In the genomic region with DNA sequence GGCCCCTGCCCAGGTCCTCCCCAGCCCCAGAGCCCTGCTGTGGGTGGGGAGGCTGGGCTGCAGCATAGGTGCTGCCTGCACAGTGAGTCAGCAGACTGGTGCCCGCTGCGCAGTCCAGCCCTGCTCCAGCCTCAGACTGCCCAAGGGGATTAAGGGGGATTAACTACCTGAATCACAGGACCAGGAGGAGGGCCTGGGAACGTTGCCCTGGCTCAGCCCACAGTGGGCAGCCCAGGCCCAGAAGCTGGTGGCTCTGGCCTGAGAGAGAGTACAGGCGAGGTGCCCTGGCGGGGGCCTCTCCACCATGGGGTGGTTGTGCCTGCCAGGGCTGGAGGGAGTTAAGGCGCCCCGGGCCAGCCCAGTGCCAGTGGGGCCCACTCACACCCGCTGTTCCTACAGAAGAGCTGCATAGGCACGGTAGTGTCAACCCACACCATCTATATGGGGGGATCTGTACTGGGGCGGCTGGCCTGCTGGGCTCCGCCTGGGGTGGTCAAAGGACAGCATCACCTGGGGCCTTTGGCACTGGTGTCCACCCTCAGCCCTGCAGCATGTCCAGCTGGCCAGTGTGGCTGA, we compare ENCODE assay signal across 20 cellular contexts. TPM values are rescaled to one million over a fixed set of nuclear protein-coding genes. Genes with fewer than 3 reads are reported as not detected.
A peak's percentile ranks its signal among the peaks of the same experiment; 100 is the strongest.
DNase-seq lines count a peak whose midpoint lies in the region; ATAC-seq, FAIRE-seq and TF ChIP-seq lines count a peak whose summit lies in the region.
"Had no signal": no experiment of that assay in that cellular context is flagged by ENCODE, and none has a peak within 500 bp of the region (broad histone marks: within the 10 kb centered on the region; RNA-seq: fewer than 3 reads in every experiment).

No MANE protein-coding gene starts in this region.

- no peak overlapping the region for H3K23ac ChIP-seq in IMR-90 (ENCODE audit: low read depth, low read length)

- no peaks in the 10 kb centered on the region for H3K79me2 ChIP-seq in K562 (ENCODE audit: control insufficient read depth, insufficient read depth, low read length)

- no peak overlapping the region for H2BK120ac ChIP-seq in IMR-90 (ENCODE audit: low read depth, low read length)

- H3K4me3 ChIP-seq in IMR-90 (ENCODE audit: insufficient read depth, low read depth, low read length) (no peak overlapping the region), K562 (no peak overlapping the region)
- H3K4me3 ChIP-seq: coronary artery, esophagus squamous epithelium, stomach, vagina had no signal

- peaks cover 8% of the 10 kb centered on the region; the same call in 1 of the 2 replicates for H3K4me1 ChIP-seq in IMR-90 (ENCODE audit: control insufficient read depth, insufficient read depth, low read length)
- H3K4me1 ChIP-seq in K562 (replicated peaks in 1 of 2; ENCODE audit: control insufficient read depth in 2 of 2, insufficient read depth in 2 of 2, low read length in 2 of 2): peaks cover 0 to 62% of the 10 kb centered on the region in 2 experiments; a peak in 2 of 5 replicates

- FAIRE-seq in K562 (lab: Jason Lieb, UNC): no peak

- no peak overlapping the region for H4K8ac ChIP-seq in IMR-90 (ENCODE audit: low read depth in 2 of 2, low read length in 2 of 2)

- TF ChIP-seq POLR2A in IMR-90 (IDR thresholded peaks at IDR 0.05; ENCODE audit: low read depth, low read length): no peak
- TF ChIP-seq POLR2A in K562 (conservative IDR thresholded peaks at IDR 0.05): no peak

- H3K18ac ChIP-seq in IMR-90 (ENCODE audit: low read depth, low read length): no peak overlapping the region

- H3K27ac Mint-ChIP-seq in activated CD4-positive, alpha-beta memory T cell treated with anti-CD3 and anti-CD28 coated beads, Interleukin-2, amount 10 ng/mL, durations not matched to agents 7 days and 5 days: no peak overlapping the region
- H3K27ac Mint-ChIP-seq: activated T-cell treated with anti-CD3 and anti-CD28 coated beads, Interleukin-2, amount 50 U/mL, for 72 hours; H9 had no signal

- H3K9me3 ChIP-seq in IMR-90 (ENCODE audit: control insufficient read depth, insufficient read depth, low read length) (no peaks in the 10 kb centered on the region), K562 (replicated peaks; ENCODE audit: control insufficient read depth, insufficient read depth, low read depth, low read length) (peaks cover 3% of the 10 kb centered on the region; the same call in 1 of the 2 replicates)
- H3K9me3 ChIP-seq: esophagus squamous epithelium, stomach, vagina had no signal

- H3K27me3 ChIP-seq in IMR-90 (ENCODE audit: control insufficient read depth, insufficient read depth, low read length) (no peaks in the 10 kb centered on the region; the same call in 1 of the 2 replicates), K562 (ENCODE audit: control insufficient read depth in 2 of 2, insufficient read depth in 2 of 2, low read length in 2 of 2) (peaks cover 9 to 27% of the 10 kb centered on the region in 2 experiments; a peak in 3 of 5 replicates)
- H3K27me3 ChIP-seq: vagina had no signal

- H2AFZ ChIP-seq in IMR-90 (replicated peaks; ENCODE audit: low read length, poor library complexity): no peak overlapping the region
- no peak overlapping the region for H2AFZ ChIP-seq in K562 (ENCODE audit: low read depth, low read length)

- H3K14ac ChIP-seq in IMR-90 (replicated peaks; ENCODE audit: low read depth, low read length): no peak overlapping the region

- H2AK9ac ChIP-seq in IMR-90 (replicated peaks; ENCODE audit: low read depth, low read length, poor library complexity): no peak overlapping the region

- DNase-seq in A172 (ENCODE audit: low spot score) (peak; percentile 96), IMR-90 (no peak), K562 (ENCODE audit: extremely low read depth in 1 of 4, low spot score in 3 of 4) (no peak), iPS-NIHi11 (ENCODE audit: low spot score) (peak; percentile 28), UCSD-AML1 (lab: John Stamatoyannopoulos, UW; ENCODE audit: unreplicated experiment) (no peak)
- DNase-seq in activated CD4-positive, alpha-beta memory T cell treated with anti-CD3 and anti-CD28 coated beads, Interleukin-2, amount 10 ng/mL, durations not matched to agents 7 days and 5 days: no peak
- DNase-seq: activated CD4-positive, alpha-beta T cell treated with anti-CD3 and anti-CD28 coated beads, Interleukin-2, amount 50 U/mL, for 1 hour; activated T-cell treated with anti-CD3 and anti-CD28 coated beads, Interleukin-2, amount 50 U/mL, for 72 hours; amygdala; esophagus squamous epithelium; H9; KG1; NCI-H1694 treated with DMSO at 0.1 percent for 48 hours; NCI-H524 treated with DMSO at 0.1 percent for 48 hours; stomach; T-helper 2 cell had no signal

- no peak for TF ChIP-seq RAD21 in IMR-90 (IDR thresholded peaks at IDR 0.05; ENCODE audit: low read length)
- no peak for TF ChIP-seq RAD21 in K562 (CRISPR knock-in tag; conservative IDR thresholded peaks at IDR 0.05 in 1 of 2, IDR thresholded peaks at IDR 0.05 in 1 of 2)

- no peak overlapping the region for H2AK5ac ChIP-seq in IMR-90 (ENCODE audit: low read depth, low read length)

- H3K4me3 Mint-ChIP-seq in activated CD4-positive, alpha-beta memory T cell treated with anti-CD3 and anti-CD28 coated beads, Interleukin-2, amount 10 ng/mL, durations not matched to agents 7 days and 5 days: no peak overlapping the region
- H3K4me3 Mint-ChIP-seq: H9 had no signal

- no peak overlapping the region for H2BK20ac ChIP-seq in IMR-90 (ENCODE audit: low read depth, low read length)

- H3K27me3 Mint-ChIP-seq in activated CD4-positive, alpha-beta memory T cell treated with anti-CD3 and anti-CD28 coated beads, Interleukin-2, amount 10 ng/mL, durations not matched to agents 7 days and 5 days: peaks cover 2% of the 10 kb centered on the region

- peaks cover 0 to 11% of the 10 kb centered on the region in 2 experiments; a peak in 2 of 4 replicates for H3K79me1 ChIP-seq in IMR-90 (ENCODE audit: low read depth in 1 of 2, low read length in 2 of 2)

- 80% methylated on average over 1 of the region's 11 CpGs; no CpG with 5 or more reads in 1 of the 2 experiments for WGBS in IMR-90 (ENCODE audit: extremely low coverage in 2 of 2, insufficient read length in 1 of 2), 2 experiments
- WGBS in K562 (ENCODE audit: insufficient coverage, low coverage, missing lambda C conversion rate): 29% methylated on average over 11 of the region's 11 CpGs

- peaks cover 6% of the 10 kb centered on the region for H3K4me1 Mint-ChIP-seq in activated CD4-positive, alpha-beta memory T cell treated with anti-CD3 and anti-CD28 coated beads, Interleukin-2, amount 10 ng/mL, durations not matched to agents 7 days and 5 days

- H3K4ac ChIP-seq in IMR-90 (ENCODE audit: low read depth, low read length): no peak overlapping the region

- no peak overlapping the region for H3K27ac ChIP-seq in IMR-90 (ENCODE audit: insufficient read depth, low read length)
- no peak overlapping the region for H3K27ac ChIP-seq in K562 (ENCODE audit: extremely low read depth, low read depth, low read length)
- H3K27ac ChIP-seq: coronary artery, esophagus squamous epithelium, stomach, vagina had no signal

- POLR2A ChIA-PET in IMR-90 (lab: Charles Lee; ENCODE audit: unreplicated experiment) (no interaction called here), K562 (lab: Yijun Ruan, JAX) (interaction anchor here (0.7 to 1.6 kb wide), 8 partner anchors 9 to 308 kb away, joined by 3 to 6 read pairs (median 3); a partner anchor contains a TSS)
- POLR2A ChIA-PET in activated CD4-positive, alpha-beta memory T cell treated with anti-CD3 and anti-CD28 coated beads, Interleukin-2, amount 10 ng/mL, durations not matched to agents 7 days and 5 days (lab: Charles Lee): interaction anchor here (1.3 kb wide), 1 partner anchor 128 kb away, joined by 3 read pairs; a partner anchor contains a TSS

- in situ Hi-C loops in IMR-90 (cut with MboI; ENCODE audit: low sequenced_read_pairs) (no loop called here), K562 (cut with MboI) (no loop called here)

- no peak overlapping the region for H3K56ac ChIP-seq in IMR-90 (ENCODE audit: extremely low read depth, insufficient read depth, low read length)

- H4K91ac ChIP-seq in IMR-90 (ENCODE audit: insufficient read depth, low read depth, low read length): no peak overlapping the region

- H3K9me1 ChIP-seq in IMR-90 (ENCODE audit: insufficient read depth, low read length): peaks cover 4% of the 10 kb centered on the region; the same call in 1 of the 2 replicates
- H3K9me1 ChIP-seq in K562 (ENCODE audit: control insufficient read depth, insufficient read depth, low read length): no peaks in the 10 kb centered on the region

- H3K4me2 ChIP-seq in IMR-90 (ENCODE audit: low read depth, low read length) (no peak overlapping the region), K562 (ENCODE audit: insufficient read depth, low read length) (no peak overlapping the region)

- no peaks in the 10 kb centered on the region for H3K9me3 Mint-ChIP-seq in activated CD4-positive, alpha-beta memory T cell treated with anti-CD3 and anti-CD28 coated beads, Interleukin-2, amount 10 ng/mL, durations not matched to agents 7 days and 5 days
- H3K9me3 Mint-ChIP-seq: activated T-cell treated with anti-CD3 and anti-CD28 coated beads, Interleukin-2, amount 50 U/mL, for 72 hours; H9 had no signal

- TF ChIP-seq EP300 in K562 (IDR thresholded peaks at IDR 0.05; ENCODE audit: low read length): no peak

- H4K20me1 ChIP-seq in IMR-90 (ENCODE audit: insufficient read depth, low read length): peaks cover 5% of the 10 kb centered on the region; the same call in 1 of the 2 replicates
- H4K20me1 ChIP-seq in K562 (replicated peaks; ENCODE audit: control insufficient read depth, insufficient read depth, low read length): no peaks in the 10 kb centered on the region; the same call in 1 of the 2 replicates

- CTCF ChIA-PET in IMR-90 (lab: Yijun Ruan, JAX) (interaction anchor here (0.6 kb wide), 1 partner anchor 235 kb away, joined by 6 read pairs; no protein-coding TSS in a partner anchor), K562 (lab: Yijun Ruan, JAX; ENCODE audit: low intra/inter-chr PET ratio) (no interaction called here)
- CTCF ChIA-PET in activated CD4-positive, alpha-beta memory T cell treated with anti-CD3 and anti-CD28 coated beads, Interleukin-2, amount 10 ng/mL, durations not matched to agents 7 days and 5 days (lab: Charles Lee): interaction anchor here (1.7 kb wide), 1 partner anchor 44 kb away, joined by 4 read pairs; no protein-coding TSS in a partner anchor

- ATAC-seq in IMR-90 (ENCODE audit: low read depth) (no peak), K562 (no peak), GM21367 (IDR thresholded peaks at IDR 0.05; ENCODE audit: unreplicated experiment) (no peak), HG02973 (IDR thresholded peaks at IDR 0.05; ENCODE audit: unreplicated experiment) (no peak)
- ATAC-seq: activated T-cell treated with anti-CD3 and anti-CD28 coated beads, Interleukin-2, amount 50 U/mL, for 72 hours had no signal

- H3K36me3 ChIP-seq in IMR-90 (ENCODE audit: control insufficient read depth, insufficient read depth, low read length): no peaks in the 10 kb centered on the region
- no peaks in the 10 kb centered on the region for H3K36me3 ChIP-seq in K562 (ENCODE audit: control insufficient read depth, insufficient read depth, low read length)
- H3K36me3 ChIP-seq: esophagus squamous epithelium, stomach, vagina had no signal

- TF ChIP-seq CTCF in IMR-90 (conservative IDR thresholded peaks at IDR 0.05; ENCODE audit: low read depth, low read length) (no peak), K562 (IDR thresholded peaks at IDR 0.05 in 2 of 3, conservative IDR thresholded peaks at IDR 0.05 in 1 of 3; ENCODE audit: insufficient read depth in 2 of 3, low read depth in 1 of 3, low read length in 3 of 3) (no peak)

- dilution Hi-C loops in IMR-90 (cut with HindIII; ENCODE audit: low sequenced_read_pairs, unreplicated experiment): no loop called here

- no peak overlapping the region for H2BK5ac ChIP-seq in IMR-90 (ENCODE audit: low read depth, low read length, poor library complexity, severe bottlenecking)

- no peak overlapping the region for H4K5ac ChIP-seq in IMR-90 (ENCODE audit: low read depth, low read length)

- BruUV-seq in IMR-90 (replicated peaks; lab: Mats Ljungman, UMichigan) (no TSS peak), K562 (replicated peaks; lab: Mats Ljungman, UMichigan) (no TSS peak)

- no peaks in the 10 kb centered on the region for H3K36me3 Mint-ChIP-seq in activated CD4-positive, alpha-beta memory T cell treated with anti-CD3 and anti-CD28 coated beads, Interleukin-2, amount 10 ng/mL, durations not matched to agents 7 days and 5 days (ENCODE audit: low read depth)

- intact Hi-C loops in IMR-90 (cut with micrococcal nuclease) (loop anchor here (5.0 kb wide), 1 partner anchor 247 kb away; a partner anchor contains a TSS), K562 (cut with micrococcal nuclease) (loop anchor here (5.0 kb wide), 1 partner anchor 307 kb away; no protein-coding TSS in a partner anchor)

- no peak overlapping the region for H2BK15ac ChIP-seq in IMR-90 (ENCODE audit: low read depth, low read length)

- H3K9ac ChIP-seq in IMR-90 (ENCODE audit: low read depth, low read length): no peak overlapping the region
- 0 out of 4 replicates have a peak overlapping the region, but pooled peaks of 1 of the 2 experiments have one; percentile 20 for H3K9ac ChIP-seq in K562 (ENCODE audit: insufficient read depth in 1 of 2, low read depth in 2 of 2, low read length in 2 of 2)

RNA-seq across cellular contexts. Expression of a gene that starts 2.3 kb away (rescaled TPM):
- total RNA-seq in A172 (2014; rRNA removed; shearing (Covaris generic)): 9.9 and 11.5 TPM in 2 replicates
- total RNA-seq in IMR-90 (2012; rRNA removed): 4.1 and 4.2 TPM in 2 replicates
- polyA plus RNA-seq in IMR-90 (2012; rRNA removed): 9.5 and 10.0 TPM in 2 replicates
- polyA plus RNA-seq in IMR-90 (2012; cell fraction: cytosol; rRNA removed): 3.6 and 7.2 TPM in 2 replicates
- polyA plus RNA-seq in IMR-90 (2012; cell fraction: nucleus; rRNA removed; ENCODE audit: low replicate concordance): 69.7 and 96.2 TPM in 2 replicates
- 22.3 and 52.9 TPM in 2 replicates for total RNA-seq in K562 (2011; cell fraction: chromatin; rRNA removed; ENCODE audit: low replicate concordance)
- total RNA-seq in K562 (2011; cell fraction: nucleolus; rRNA removed): 25.5 and 27.1 TPM in 2 replicates
- 20.5 and 20.6 TPM in 2 replicates for total RNA-seq in K562 (2011; cell fraction: nucleoplasm; rRNA removed)
- total RNA-seq in K562 (2014; rRNA removed): 11.8 and 12.0 TPM in 2 replicates
- total RNA-seq in K562 (2014; rRNA removed; fragmentation: Illumina TruSeq; extraction: Trizol): 0.83 and 1.7 TPM in 2 replicates
- 4.1 and 5.0 TPM in 2 replicates for total RNA-seq in K562 (2015; rRNA removed; fragmentation: Illumina TruSeq; extraction: Trizol)
- 17.4 and 19.7 TPM in 2 replicates for total RNA-seq in K562 (2021)
- 3.4 and 5.6 TPM in 2 replicates for polyA plus RNA-seq in K562 (2011; rRNA removed)
- polyA plus RNA-seq in K562 (2011; cell fraction: cytosol; rRNA removed): 3.0 and 8.2 TPM in 2 replicates
- polyA plus RNA-seq in K562 (2011; cell fraction: nucleus; rRNA removed): 22.5 and 42.0 TPM in 2 replicates
- 15.8 and 26.7 TPM in 2 replicates for polyA plus RNA-seq in K562 (2012)
- 3.6 and 6.9 TPM in 2 replicates for polyA plus RNA-seq in K562 (2014; fragmentation: Illumina TruSeq; extraction: Trizol)
- polyA plus RNA-seq in K562 (2014; fragmentation: Nextera tagmentation; extraction: Ambion mirVana): under 1 TPM; 0.18 to 0.29 TPM
- polyA plus RNA-seq in K562 (2014; rRNA removed): 11.1 and 12.5 TPM in 2 replicates
- 3.4 TPM in 2 replicates for polyA minus RNA-seq in K562 (2011; rRNA and poly(A)+ RNA removed)
- polyA minus RNA-seq in K562 (2011; cell fraction: cytosol; rRNA and poly(A)+ RNA removed): 8.2 and 10.9 TPM in 2 replicates
- polyA minus RNA-seq in K562 (2011; cell fraction: nucleus; rRNA and poly(A)+ RNA removed): 7.0 and 7.1 TPM in 2 replicates
- total RNA-seq in activated CD4-positive, alpha-beta memory T cell treated with anti-CD3 and anti-CD28 coated beads, Interleukin-2, amount 10 ng/mL, durations not matched to agents 7 days and 5 days: 1 to 10 TPM; 6.6 to 8.0 TPM

RNA-seq across cellular contexts. Expression of a gene that starts 44.6 kb away (rescaled TPM):
- total RNA-seq in A172 (2014; rRNA removed; shearing (Covaris generic)): 7.4 and 8.5 TPM in 2 replicates
- total RNA-seq in IMR-90 (2012; rRNA removed): 1.7 and 2.0 TPM in 2 replicates
- 2.6 TPM in 2 replicates for polyA plus RNA-seq in IMR-90 (2012; rRNA removed)
- polyA plus RNA-seq in IMR-90 (2012; cell fraction: cytosol; rRNA removed): 3.8 and 4.0 TPM in 2 replicates
- 4.9 and 9.5 TPM in 2 replicates for polyA plus RNA-seq in IMR-90 (2012; cell fraction: nucleus; rRNA removed; ENCODE audit: low replicate concordance)
- total RNA-seq in K562 (2011; cell fraction: chromatin; rRNA removed; ENCODE audit: low replicate concordance): 6.2 and 10.7 TPM in 2 replicates
- 8.3 and 8.9 TPM in 2 replicates for total RNA-seq in K562 (2011; cell fraction: nucleolus; rRNA removed)
- total RNA-seq in K562 (2011; cell fraction: nucleoplasm; rRNA removed): 6.8 and 8.3 TPM in 2 replicates
- total RNA-seq in K562 (2014; rRNA removed): 9.0 and 16.8 TPM in 2 replicates
- 1.8 and 1.9 TPM in 2 replicates for total RNA-seq in K562 (2014; rRNA removed; fragmentation: Illumina TruSeq; extraction: Trizol)
- 2.9 and 4.1 TPM in 2 replicates for total RNA-seq in K562 (2015; rRNA removed; fragmentation: Illumina TruSeq; extraction: Trizol)
- total RNA-seq in K562 (2021): 14.1 and 15.5 TPM in 2 replicates
- 2.7 and 5.6 TPM in 2 replicates for polyA plus RNA-seq in K562 (2011; rRNA removed)
- polyA plus RNA-seq in K562 (2011; cell fraction: cytosol; rRNA removed): 4.2 and 11.4 TPM in 2 replicates
- polyA plus RNA-seq in K562 (2011; cell fraction: nucleus; rRNA removed): 4.0 and 5.9 TPM in 2 replicates
- polyA plus RNA-seq in K562 (2012): 4.8 and 6.7 TPM in 2 replicates
- 1.9 and 5.9 TPM in 2 replicates for polyA plus RNA-seq in K562 (2014; fragmentation: Illumina TruSeq; extraction: Trizol)
- 1 to 10 TPM in 1 of 2 experiments, under 1 TPM in 1; 0.77 to 1.0 TPM for polyA plus RNA-seq in K562 (2014; fragmentation: Nextera tagmentation; extraction: Ambion mirVana)
- 6.9 and 9.0 TPM in 2 replicates for polyA plus RNA-seq in K562 (2014; rRNA removed)
- polyA minus RNA-seq in K562 (2011; rRNA and poly(A)+ RNA removed): 1.9 and 2.1 TPM in 2 replicates
- 7.1 and 8.0 TPM in 2 replicates for polyA minus RNA-seq in K562 (2011; cell fraction: cytosol; rRNA and poly(A)+ RNA removed)
- polyA minus RNA-seq in K562 (2011; cell fraction: nucleus; rRNA and poly(A)+ RNA removed): 3.4 and 3.7 TPM in 2 replicates
- 1 to 10 TPM; 4.5 to 5.2 TPM for total RNA-seq in activated CD4-positive, alpha-beta memory T cell treated with anti-CD3 and anti-CD28 coated beads, Interleukin-2, amount 10 ng/mL, durations not matched to agents 7 days and 5 days

Comparison
In these comparisons a context has a peak if more than half of its experiments do, and no peak if none do; other contexts are left out.
1. DNase-seq: peak in A172 (single experiment) and iPS-NIHi11 (single experiment); none in IMR-90 (single experiment), K562 (0 of 4), UCSD-AML1 (single experiment) and activated CD4-positive, alpha-beta memory T cell treated with anti-CD3 and anti-CD28 coated beads, Interleukin-2, amount 10 ng/mL, durations not matched to agents 7 days and 5 days (single experiment).